Comparison of ENCODE assay signal across 19 cellular contexts in the genomic region with DNA sequence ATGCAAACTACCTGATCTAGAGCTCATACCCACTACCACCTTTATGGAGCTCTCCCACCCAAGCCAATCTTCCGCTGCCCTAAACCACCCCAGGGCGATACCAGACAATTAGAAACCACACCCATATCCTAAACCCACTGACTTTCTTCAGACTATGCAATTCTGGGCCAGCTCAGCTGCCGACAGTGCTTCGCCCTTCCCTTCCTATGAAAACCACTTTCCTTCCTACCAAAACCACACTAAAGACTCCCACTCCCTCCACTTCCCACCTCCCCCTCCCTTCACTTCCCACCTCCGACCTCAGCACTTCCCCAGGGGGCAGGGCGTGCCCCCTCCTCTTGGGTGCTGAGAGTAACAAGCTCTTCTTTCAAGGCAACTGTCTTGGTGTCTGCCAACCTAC. TPM values are rescaled to one million over a fixed set of nuclear protein-coding genes. Genes with fewer than 3 reads are reported as not detected.
DNase-seq lines count a peak whose midpoint lies in the region; ATAC-seq and FAIRE-seq lines count a peak whose summit lies in the region.
"Had no signal": no experiment of that assay in that cellular context is flagged by ENCODE, and none has a peak within 500 bp of the region (broad histone marks: within the 10 kb centered on the region; RNA-seq: fewer than 3 reads in every experiment).

No MANE protein-coding gene starts in this region.

- H3K27me3 Mint-ChIP-seq in activated naive CD8-positive, alpha-beta T cell = peaks cover 10% of the 10 kb centered on the region
- H3K27me3 Mint-ChIP-seq in activated naive CD8-positive, alpha-beta T cell treated with anti-CD3 and anti-CD28 coated beads, Interleukin-2, amount 50 U/mL, for 24 hours = peaks cover 12% of the 10 kb centered on the region
- peaks cover 12% of the 10 kb centered on the region for H3K27me3 Mint-ChIP-seq in activated T-helper 17 cell treated with anti-CD3 and anti-CD28 coated beads, Interleukin-2, amount 50 U/mL, for 72 hours

- peaks cover 19% of the 10 kb centered on the region for H3K4me1 Mint-ChIP-seq in activated naive CD8-positive, alpha-beta T cell (ENCODE audit: low read depth)
- peaks cover 16% of the 10 kb centered on the region for H3K4me1 Mint-ChIP-seq in activated naive CD8-positive, alpha-beta T cell treated with anti-CD3 and anti-CD28 coated beads, Interleukin-2, amount 50 U/mL, for 24 hours
- peaks cover 19% of the 10 kb centered on the region for H3K4me1 Mint-ChIP-seq in activated T-helper 17 cell treated with anti-CD3 and anti-CD28 coated beads, Interleukin-2, amount 50 U/mL, for 72 hours

- no peak for ATAC-seq in activated naive CD8-positive, alpha-beta T cell treated with anti-CD3 and anti-CD28 coated beads, Interleukin-2, amount 50 U/mL, for 24 hours
- ATAC-seq in activated T-helper 17 cell treated with anti-CD3 and anti-CD28 coated beads, Interleukin-2, amount 50 U/mL, for 72 hours (replicated peaks) = no peak
- ATAC-seq in GM18519 (IDR thresholded peaks at IDR 0.05; ENCODE audit: low FRiP score, unreplicated experiment) (no peak), GM21723 (IDR thresholded peaks at IDR 0.05; ENCODE audit: unreplicated experiment) (no peak)
- ATAC-seq: K562; SK-N-SH treated with all-trans-retinoic acid at 6 μM for 48 hours; stimulated activated naive B cell treated with anti-CD40 and anti-IgM and Interleukin-4, amounts not matched to agents 10 μg/mL and 1 μg/mL and 100 μg/mL, for 72 hours had no signal

- H3K9me3 Mint-ChIP-seq in activated naive CD8-positive, alpha-beta T cell (ENCODE audit: low read depth) = no peaks in the 10 kb centered on the region
- H3K9me3 Mint-ChIP-seq in activated naive CD8-positive, alpha-beta T cell treated with anti-CD3 and anti-CD28 coated beads, Interleukin-2, amount 50 U/mL, for 24 hours = no peaks in the 10 kb centered on the region
- H3K9me3 Mint-ChIP-seq in activated T-helper 17 cell treated with anti-CD3 and anti-CD28 coated beads, Interleukin-2, amount 50 U/mL, for 72 hours = no peaks in the 10 kb centered on the region
- H3K9me3 Mint-ChIP-seq: stimulated activated naive B cell treated with anti-CD40 and anti-IgM and Interleukin-4, amounts not matched to agents 10 μg/mL and 1 μg/mL and 100 μg/mL, for 72 hours had no signal

- H3K36me3 Mint-ChIP-seq in activated naive CD8-positive, alpha-beta T cell = no peaks in the 10 kb centered on the region
- H3K36me3 Mint-ChIP-seq in activated naive CD8-positive, alpha-beta T cell treated with anti-CD3 and anti-CD28 coated beads, Interleukin-2, amount 50 U/mL, for 24 hours (ENCODE audit: low read depth) = no peaks in the 10 kb centered on the region
- H3K36me3 Mint-ChIP-seq in activated T-helper 17 cell treated with anti-CD3 and anti-CD28 coated beads, Interleukin-2, amount 50 U/mL, for 72 hours (ENCODE audit: low read depth) = no peaks in the 10 kb centered on the region
- H3K36me3 Mint-ChIP-seq: stimulated activated naive B cell treated with anti-CD40 and anti-IgM and Interleukin-4, amounts not matched to agents 10 μg/mL and 1 μg/mL and 100 μg/mL, for 72 hours had no signal

- DNase-seq in activated naive CD8-positive, alpha-beta T cell treated with anti-CD3 and anti-CD28 coated beads, Interleukin-2, amount 50 U/mL, for 24 hours = no peak
- peak; percentile 10 to 23 for DNase-seq in Kasumi-1 (lab: John Stamatoyannopoulos, UW)
- no peak for DNase-seq in frontal cortex (ENCODE audit: low spot score in 2 of 2)
- DNase-seq: activated CD4-positive, alpha-beta T cell treated with anti-CD3 and anti-CD28 coated beads for 4 hours; activated T-cell treated with anti-CD3 and anti-CD28 coated beads, Interleukin-2, amount 50 U/mL, for 1 hour; head of caudate nucleus; NCI-H187 treated with DMSO at 0.1 percent for 48 hours; NK-92 treated with Interleukin-12 subunit alpha and Interleukin-12 subunit beta, amount 100 ng/mL, for 24 hours; stimulated activated CD4-positive, alpha-beta T cell treated with anti-CD3 and anti-CD28 coated beads, Interleukin-1b, Interleukin-23, amount 100 ng/mL, for 48 hours; stimulated activated naive B cell treated with anti-CD40 and anti-IgM and Interleukin-4, amounts not matched to agents 10 μg/mL and 1 μg/mL and 100 μg/mL, for 72 hours had no signal

- no peak overlapping the region for H3K27ac Mint-ChIP-seq in activated naive CD8-positive, alpha-beta T cell
- H3K27ac Mint-ChIP-seq in activated naive CD8-positive, alpha-beta T cell treated with anti-CD3 and anti-CD28 coated beads, Interleukin-2, amount 50 U/mL, for 24 hours = no peak overlapping the region
- no peak overlapping the region for H3K27ac Mint-ChIP-seq in activated T-helper 17 cell treated with anti-CD3 and anti-CD28 coated beads, Interleukin-2, amount 50 U/mL, for 72 hours
- H3K27ac Mint-ChIP-seq: stimulated activated naive B cell treated with anti-CD40 and anti-IgM and Interleukin-4, amounts not matched to agents 10 μg/mL and 1 μg/mL and 100 μg/mL, for 72 hours had no signal

- H3K4me3 Mint-ChIP-seq in activated naive CD8-positive, alpha-beta T cell = peak overlapping the region; percentile 5
- H3K4me3 Mint-ChIP-seq in activated naive CD8-positive, alpha-beta T cell treated with anti-CD3 and anti-CD28 coated beads, Interleukin-2, amount 50 U/mL, for 24 hours = no peak overlapping the region
- H3K4me3 Mint-ChIP-seq in activated T-helper 17 cell treated with anti-CD3 and anti-CD28 coated beads, Interleukin-2, amount 50 U/mL, for 72 hours = peak overlapping the region; percentile 7
- H3K4me3 Mint-ChIP-seq: stimulated activated naive B cell treated with anti-CD40 and anti-IgM and Interleukin-4, amounts not matched to agents 10 μg/mL and 1 μg/mL and 100 μg/mL, for 72 hours had no signal

- no peak for FAIRE-seq in frontal cortex (lab: Jason Lieb, UNC)
- FAIRE-seq: H1, K562, TTC549 had no signal

RNA-seq across cellular contexts. Expression of a gene that starts 25.1 kb away (rescaled TPM):
- total RNA-seq in activated T-helper 17 cell treated with anti-CD3 and anti-CD28 coated beads, Interleukin-2, amount 50 U/mL, for 72 hours = under 1 TPM; 0.16 to 0.17 TPM
- total RNA-seq in frontal cortex = 47.3 TPM
- total RNA-seq: RPMI7951 had no signal

RNA-seq across cellular contexts. Expression of a gene that starts 55.2 kb away (rescaled TPM):
- total RNA-seq in activated T-helper 17 cell treated with anti-CD3 and anti-CD28 coated beads, Interleukin-2, amount 50 U/mL, for 72 hours = 1 to 10 TPM; 2.0 to 4.0 TPM
- 1.2 TPM for total RNA-seq in frontal cortex

Comparison
In these comparisons a context has a peak if more than half of its experiments do, and no peak if none do; other contexts are left out.
1. DNase-seq: peak in Kasumi-1 (2 of 2); none in activated naive CD8-positive, alpha-beta T cell treated with anti-CD3 and anti-CD28 coated beads, Interleukin-2, amount 50 U/mL, for 24 hours (single experiment) and frontal cortex (0 of 2).
2. RNA of a gene that starts 25.1 kb away (total RNA-seq): 47.3 TPM in frontal cortex (single experiment); 0.16 to 0.17 TPM in activated T-helper 17 cell treated with anti-CD3 and anti-CD28 coated beads, Interleukin-2, amount 50 U/mL, for 72 hours; every median in the first group is over 10 times any median in the second.